ENCODE assay signal across 1 cellular context in the genomic region with DNA sequence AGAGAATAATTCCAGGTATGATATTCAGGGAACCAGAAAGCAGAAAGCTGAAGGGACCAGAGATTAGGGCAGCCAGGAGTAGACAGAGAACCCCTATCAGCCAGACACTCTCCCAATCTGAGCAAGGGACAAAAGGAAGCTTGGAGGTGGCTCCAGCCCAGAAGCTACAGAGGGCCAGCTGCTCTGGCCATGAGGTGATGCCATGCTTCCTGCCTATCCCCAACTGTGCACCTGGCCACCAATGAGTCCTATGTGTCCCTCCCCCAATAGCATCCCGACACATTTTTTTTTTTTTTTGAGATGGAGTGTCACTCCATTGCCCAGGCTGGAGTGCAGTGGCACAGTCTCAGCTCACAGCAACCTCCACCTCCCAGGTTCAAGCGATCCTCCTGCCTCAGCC.
TF ChIP-seq lines count a peak whose summit lies in the region.

No MANE protein-coding gene starts in this region.

TF ChIP-seq in IMR-90, 13 proteins besides CTCF, POLR2A, EP300 and RAD21:
- TF ChIP-seq CEBPB (IDR thresholded peaks at IDR 0.05; ENCODE audit: low read depth, low read length): no peak
- TF ChIP-seq SMC3 (IDR thresholded peaks at IDR 0.05; ENCODE audit: low read depth, low read length): no peak
- no peak for TF ChIP-seq RCOR1 (IDR thresholded peaks at IDR 0.05; ENCODE audit: insufficient replicate concordance, low read length)
- TF ChIP-seq BHLHE40 (IDR thresholded peaks at IDR 0.05; ENCODE audit: low read depth, low read length): no peak
- no peak for TF ChIP-seq NFE2L2 (IDR thresholded peaks at IDR 0.05; ENCODE audit: low read depth, low read length)
- TF ChIP-seq MAZ (IDR thresholded peaks at IDR 0.05; ENCODE audit: borderline replicate concordance, low read depth, low read length): no peak
- TF ChIP-seq FOS (IDR thresholded peaks at IDR 0.05; ENCODE audit: low read depth, low read length): no peak
- TF ChIP-seq, protein P1, sequence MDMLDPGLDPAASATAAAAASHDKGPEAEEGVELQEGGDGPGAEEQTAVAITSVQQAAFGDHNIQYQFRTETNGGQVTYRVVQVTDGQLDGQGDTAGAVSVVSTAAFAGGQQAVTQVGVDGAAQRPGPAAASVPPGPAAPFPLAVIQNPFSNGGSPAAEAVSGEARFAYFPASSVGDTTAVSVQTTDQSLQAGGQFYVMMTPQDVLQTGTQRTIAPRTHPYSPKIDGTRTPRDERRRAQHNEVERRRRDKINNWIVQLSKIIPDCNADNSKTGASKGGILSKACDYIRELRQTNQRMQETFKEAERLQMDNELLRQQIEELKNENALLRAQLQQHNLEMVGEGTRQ (IDR thresholded peaks at IDR 0.05; ENCODE audit: low read depth, low read length): no peak
- no peak for TF ChIP-seq MAFK (IDR thresholded peaks at IDR 0.05; ENCODE audit: low read depth, low read length)
- no peak for TF ChIP-seq RFX5 (IDR thresholded peaks at IDR 0.05; ENCODE audit: low read depth, low read length)
- no peak for TF ChIP-seq CHD1 (IDR thresholded peaks at IDR 0.05; ENCODE audit: low read depth, low read length)
- TF ChIP-seq MXI1 (IDR thresholded peaks at IDR 0.05; ENCODE audit: borderline replicate concordance, low read depth, low read length): no peak
- no peak for TF ChIP-seq ELK1 (IDR thresholded peaks at IDR 0.05; ENCODE audit: borderline replicate concordance, low read depth, low read length)
